ENCODE assay signal across 1 cellular context in genomic region chr1:174469687-174470086, GRCh38.
TF ChIP-seq lines count a peak whose summit lies in the region.

No MANE protein-coding gene starts in this region.

TF ChIP-seq in HepG2, 621 proteins besides CTCF, POLR2A, EP300 and RAD21:
- TF ChIP-seq RFXANK (CRISPR knock-in tag; IDR thresholded peaks at IDR 0.05) (no peak), TEAD2 (CRISPR knock-in tag; IDR thresholded peaks at IDR 0.05) (no peak), ZNF543 (CRISPR knock-in tag; IDR thresholded peaks at IDR 0.05) (no peak), ARNT (IDR thresholded peaks at IDR 0.05) (no peak), ZNF317 (CRISPR knock-in tag; IDR thresholded peaks at IDR 0.05) (no peak), GMEB2 (CRISPR knock-in tag; IDR thresholded peaks at IDR 0.05; ENCODE audit: low read depth) (no peak), ZNF557 (CRISPR knock-in tag; IDR thresholded peaks at IDR 0.05) (no peak), SETDB1 (CRISPR knock-in tag; IDR thresholded peaks at IDR 0.05; ENCODE audit: borderline replicate concordance) (no peak), DPF2 (CRISPR knock-in tag; IDR thresholded peaks at IDR 0.05; ENCODE audit: borderline replicate concordance, low read depth) (no peak), HDAC1 (CRISPR knock-in tag; IDR thresholded peaks at IDR 0.05) (no peak), ZNF792 (CRISPR knock-in tag; IDR thresholded peaks at IDR 0.05) (no peak)
- TF ChIP-seq, protein P1, sequence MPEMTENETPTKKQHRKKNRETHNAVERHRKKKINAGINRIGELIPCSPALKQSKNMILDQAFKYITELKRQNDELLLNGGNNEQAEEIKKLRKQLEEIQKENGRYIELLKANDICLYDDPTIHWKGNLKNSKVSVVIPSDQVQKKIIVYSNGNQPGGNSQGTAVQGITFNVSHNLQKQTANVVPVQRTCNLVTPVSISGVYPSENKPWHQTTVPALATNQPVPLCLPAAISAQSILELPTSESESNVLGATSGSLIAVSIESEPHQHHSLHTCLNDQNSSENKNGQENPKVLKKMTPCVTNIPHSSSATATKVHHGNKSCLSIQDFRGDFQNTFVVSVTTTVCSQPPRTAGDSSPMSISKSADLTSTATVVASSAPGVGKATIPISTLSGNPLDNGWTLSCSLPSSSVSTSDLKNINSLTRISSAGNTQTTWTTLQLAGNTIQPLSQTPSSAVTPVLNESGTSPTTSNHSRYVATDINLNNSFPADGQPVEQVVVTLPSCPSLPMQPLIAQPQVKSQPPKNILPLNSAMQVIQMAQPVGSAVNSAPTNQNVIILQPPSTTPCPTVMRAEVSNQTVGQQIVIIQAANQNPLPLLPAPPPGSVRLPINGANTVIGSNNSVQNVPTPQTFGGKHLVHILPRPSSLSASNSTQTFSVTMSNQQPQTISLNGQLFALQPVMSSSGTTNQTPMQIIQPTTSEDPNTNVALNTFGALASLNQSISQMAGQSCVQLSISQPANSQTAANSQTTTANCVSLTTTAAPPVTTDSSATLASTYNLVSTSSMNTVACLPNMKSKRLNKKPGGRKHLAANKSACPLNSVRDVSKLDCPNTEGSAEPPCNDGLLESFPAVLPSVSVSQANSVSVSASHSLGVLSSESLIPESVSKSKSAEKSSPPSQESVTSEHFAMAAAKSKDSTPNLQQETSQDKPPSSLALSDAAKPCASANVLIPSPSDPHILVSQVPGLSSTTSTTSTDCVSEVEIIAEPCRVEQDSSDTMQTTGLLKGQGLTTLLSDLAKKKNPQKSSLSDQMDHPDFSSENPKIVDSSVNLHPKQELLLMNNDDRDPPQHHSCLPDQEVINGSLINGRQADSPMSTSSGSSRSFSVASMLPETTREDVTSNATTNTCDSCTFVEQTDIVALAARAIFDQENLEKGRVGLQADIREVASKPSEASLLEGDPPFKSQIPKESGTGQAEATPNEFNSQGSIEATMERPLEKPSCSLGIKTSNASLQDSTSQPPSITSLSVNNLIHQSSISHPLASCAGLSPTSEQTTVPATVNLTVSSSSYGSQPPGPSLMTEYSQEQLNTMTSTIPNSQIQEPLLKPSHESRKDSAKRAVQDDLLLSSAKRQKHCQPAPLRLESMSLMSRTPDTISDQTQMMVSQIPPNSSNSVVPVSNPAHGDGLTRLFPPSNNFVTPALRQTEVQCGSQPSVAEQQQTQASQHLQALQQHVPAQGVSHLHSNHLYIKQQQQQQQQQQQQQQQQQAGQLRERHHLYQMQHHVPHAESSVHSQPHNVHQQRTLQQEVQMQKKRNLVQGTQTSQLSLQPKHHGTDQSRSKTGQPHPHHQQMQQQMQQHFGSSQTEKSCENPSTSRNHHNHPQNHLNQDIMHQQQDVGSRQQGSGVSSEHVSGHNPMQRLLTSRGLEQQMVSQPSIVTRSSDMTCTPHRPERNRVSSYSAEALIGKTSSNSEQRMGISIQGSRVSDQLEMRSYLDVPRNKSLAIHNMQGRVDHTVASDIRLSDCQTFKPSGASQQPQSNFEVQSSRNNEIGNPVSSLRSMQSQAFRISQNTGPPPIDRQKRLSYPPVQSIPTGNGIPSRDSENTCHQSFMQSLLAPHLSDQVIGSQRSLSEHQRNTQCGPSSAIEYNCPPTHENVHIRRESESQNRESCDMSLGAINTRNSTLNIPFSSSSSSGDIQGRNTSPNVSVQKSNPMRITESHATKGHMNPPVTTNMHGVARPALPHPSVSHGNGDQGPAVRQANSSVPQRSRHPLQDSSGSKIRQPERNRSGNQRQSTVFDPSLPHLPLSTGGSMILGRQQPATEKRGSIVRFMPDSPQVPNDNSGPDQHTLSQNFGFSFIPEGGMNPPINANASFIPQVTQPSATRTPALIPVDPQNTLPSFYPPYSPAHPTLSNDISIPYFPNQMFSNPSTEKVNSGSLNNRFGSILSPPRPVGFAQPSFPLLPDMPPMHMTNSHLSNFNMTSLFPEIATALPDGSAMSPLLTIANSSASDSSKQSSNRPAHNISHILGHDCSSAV (CRISPR knock-in tag; IDR thresholded peaks at IDR 0.05; ENCODE audit: borderline replicate concordance) = no peak
- TF ChIP-seq, protein P2, sequence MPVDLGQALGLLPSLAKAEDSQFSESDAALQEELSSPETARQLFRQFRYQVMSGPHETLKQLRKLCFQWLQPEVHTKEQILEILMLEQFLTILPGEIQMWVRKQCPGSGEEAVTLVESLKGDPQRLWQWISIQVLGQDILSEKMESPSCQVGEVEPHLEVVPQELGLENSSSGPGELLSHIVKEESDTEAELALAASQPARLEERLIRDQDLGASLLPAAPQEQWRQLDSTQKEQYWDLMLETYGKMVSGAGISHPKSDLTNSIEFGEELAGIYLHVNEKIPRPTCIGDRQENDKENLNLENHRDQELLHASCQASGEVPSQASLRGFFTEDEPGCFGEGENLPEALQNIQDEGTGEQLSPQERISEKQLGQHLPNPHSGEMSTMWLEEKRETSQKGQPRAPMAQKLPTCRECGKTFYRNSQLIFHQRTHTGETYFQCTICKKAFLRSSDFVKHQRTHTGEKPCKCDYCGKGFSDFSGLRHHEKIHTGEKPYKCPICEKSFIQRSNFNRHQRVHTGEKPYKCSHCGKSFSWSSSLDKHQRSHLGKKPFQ (CRISPR knock-in tag; IDR thresholded peaks at IDR 0.05; ENCODE audit: insufficient replicate concordance) = no peak
